19 cellular contexts compared by ENCODE assay signal in genomic region chrX:154505726-154506125, GRCh38. TPM values are rescaled to one million over a fixed set of nuclear protein-coding genes. Genes with fewer than 3 reads are reported as not detected.
DNase-seq lines count a peak whose midpoint lies in the region; ATAC-seq, FAIRE-seq and TF ChIP-seq lines count a peak whose summit lies in the region.
"Had no signal": no experiment of that assay in that cellular context is flagged by ENCODE, and none has a peak within 500 bp of the region (broad histone marks: within the 10 kb centered on the region; RNA-seq: fewer than 3 reads in every experiment).

No MANE protein-coding gene starts in this region.

- H3K4me1 ChIP-seq in astrocyte (ENCODE audit: insufficient read depth, low read length) = peaks cover 7% of the 10 kb centered on the region

- H3K9me3 ChIP-seq in astrocyte (ENCODE audit: insufficient read depth, low read depth, low read length) = no peaks in the 10 kb centered on the region

- peak overlapping the region; percentile 18 for H3K27ac Mint-ChIP-seq in astrocyte (ENCODE audit: unreplicated experiment)
- H3K27ac Mint-ChIP-seq: activated B cell treated with CpG ODN at 0.5 μM for 24 hours; activated CD8-positive, alpha-beta memory T cell treated with anti-CD3 and anti-CD28 coated beads, Interleukin-2, amount 10 ng/mL, durations not matched to agents 7 days and 5 days; naive thymus-derived CD4-positive, alpha-beta T cell had no signal

- ATAC-seq in HG03439 (IDR thresholded peaks at IDR 0.05; ENCODE audit: unreplicated experiment) = no peak
- ATAC-seq: activated CD8-positive, alpha-beta memory T cell treated with anti-CD3 and anti-CD28 coated beads, Interleukin-2, amount 10 ng/mL, durations not matched to agents 7 days and 5 days; left lobe of liver; naive thymus-derived CD4-positive, alpha-beta T cell had no signal

- H4K20me1 ChIP-seq in astrocyte (ENCODE audit: insufficient read depth, low read length) = no peaks in the 10 kb centered on the region

- DNase-seq in AG08396 (ENCODE audit: low spot score) = peak; percentile 29
- peak; percentile 81 for DNase-seq in HPDE6-E6E7 (ENCODE audit: extremely low spot score)
- peak; percentile 19 for DNase-seq in astrocyte (ENCODE audit: low read depth)
- peak; percentile 62 to 79 for DNase-seq in foreskin fibroblast
- DNase-seq in NCI-H146 treated with DMSO at 0.1 percent for 48 hours (lab: John Stamatoyannopoulos, UW; ENCODE audit: unreplicated experiment) = no peak
- no peak for DNase-seq in medulla oblongata (ENCODE audit: extremely low spot score)
- DNase-seq in NOMO-1 treated with dmso at 0.1 percent for 144 hours (lab: John Stamatoyannopoulos, UW; ENCODE audit: unreplicated experiment) = no peak
- DNase-seq: activated B cell treated with CpG ODN at 0.5 μM for 24 hours; activated CD8-positive, alpha-beta memory T cell treated with anti-CD3 and anti-CD28 coated beads, Interleukin-2, amount 10 ng/mL, durations not matched to agents 7 days and 5 days; central memory CD4-positive, alpha-beta T cell; hippocampal formation; naive thymus-derived CD4-positive, alpha-beta T cell; NCI-H1092; NCI-H345; stimulated activated CD4-positive, alpha-beta T cell treated with anti-CD3 and anti-CD28 coated beads, Interleukin-12 subunit alpha, Interleukin-12 subunit beta, amount 100 ng/mL, for 4 hours; SW 1271 had no signal

- no peaks in the 10 kb centered on the region for H3K27me3 Mint-ChIP-seq in astrocyte (ENCODE audit: low read depth, unreplicated experiment)
- H3K27me3 Mint-ChIP-seq: activated B cell treated with CpG ODN at 0.5 μM for 24 hours; activated CD8-positive, alpha-beta memory T cell treated with anti-CD3 and anti-CD28 coated beads, Interleukin-2, amount 10 ng/mL, durations not matched to agents 7 days and 5 days; naive thymus-derived CD4-positive, alpha-beta T cell had no signal

- H3K4me3 ChIP-seq in astrocyte (ENCODE audit: insufficient read depth, low read depth, low read length) = no peak overlapping the region
- H3K4me3 ChIP-seq in foreskin fibroblast (ENCODE audit: low read depth in 1 of 2, low read length in 2 of 2) = no peak overlapping the region

- H3K9ac ChIP-seq in astrocyte (ENCODE audit: low read length) = no peak overlapping the region

- peaks cover 4% of the 10 kb centered on the region for H3K36me3 Mint-ChIP-seq in astrocyte (ENCODE audit: low read depth, unreplicated experiment)

- H2AFZ ChIP-seq in astrocyte (ENCODE audit: low read depth, low read length) = no peak overlapping the region

- H3K9me3 Mint-ChIP-seq in astrocyte (ENCODE audit: unreplicated experiment) = no peaks in the 10 kb centered on the region

- H3K27me3 ChIP-seq in astrocyte (ENCODE audit: insufficient read depth, low read length) = no peaks in the 10 kb centered on the region

- H3K27ac ChIP-seq in astrocyte (ENCODE audit: low read depth, low read length) = peak overlapping the region; percentile 33

- no peaks in the 10 kb centered on the region for H3K79me2 ChIP-seq in astrocyte (ENCODE audit: insufficient read depth, low read length)

- peaks cover 10% of the 10 kb centered on the region for H3K4me1 Mint-ChIP-seq in astrocyte (ENCODE audit: low read depth, unreplicated experiment)
- H3K4me1 Mint-ChIP-seq: activated B cell treated with CpG ODN at 0.5 μM for 24 hours had no signal

- TF ChIP-seq CTCF in astrocyte (IDR thresholded peaks at IDR 0.05; ENCODE audit: insufficient read depth, low read depth, low read length) = no peak
- TF ChIP-seq CTCF in foreskin fibroblast (IDR thresholded peaks at IDR 0.05; ENCODE audit: low read depth, low read length) = no peak

- FAIRE-seq in astrocyte (lab: Jason Lieb, UNC) = no peak
- FAIRE-seq: endometrium had no signal

- no peak overlapping the region for H3K4me3 Mint-ChIP-seq in astrocyte (ENCODE audit: unreplicated experiment)
- H3K4me3 Mint-ChIP-seq: activated B cell treated with CpG ODN at 0.5 μM for 24 hours; activated CD8-positive, alpha-beta memory T cell treated with anti-CD3 and anti-CD28 coated beads, Interleukin-2, amount 10 ng/mL, durations not matched to agents 7 days and 5 days; naive thymus-derived CD4-positive, alpha-beta T cell had no signal

- no peak overlapping the region for H3K4me2 ChIP-seq in astrocyte (ENCODE audit: low read length)

- H3K36me3 ChIP-seq in astrocyte (ENCODE audit: insufficient read depth, low read length) = no peaks in the 10 kb centered on the region

RNA-seq across cellular contexts. Expression of gene FAM3A, which starts 10.3 kb away (rescaled TPM):
- total RNA-seq in astrocyte = 20.9 and 26.1 TPM in 2 replicates

RNA-seq across cellular contexts. Expression of gene SLC10A3, which starts 15.3 kb away (rescaled TPM):
- total RNA-seq in astrocyte = 24.4 and 27.3 TPM in 2 replicates

RNA-seq across cellular contexts. Expression of gene UBL4A, which starts 19.3 kb away (rescaled TPM):
- 25.8 and 26.2 TPM in 2 replicates for total RNA-seq in astrocyte

RNA-seq across cellular contexts. Expression of gene LAGE3, which starts 26.6 kb away (rescaled TPM):
- total RNA-seq in astrocyte = 20.0 and 20.1 TPM in 2 replicates

RNA-seq across cellular contexts. Expression of gene G6PD, which starts 40.9 kb away (rescaled TPM):
- total RNA-seq in astrocyte = 54.1 and 62.8 TPM in 2 replicates

Comparison
In these comparisons a context has a peak if more than half of its experiments do, and no peak if none do; other contexts are left out.
1. DNase-seq: peak in AG08396 (single experiment), HPDE6-E6E7 (single experiment), astrocyte (single experiment) and foreskin fibroblast (2 of 2); none in NCI-H146 treated with DMSO at 0.1 percent for 48 hours (single experiment), medulla oblongata (single experiment) and NOMO-1 treated with dmso at 0.1 percent for 144 hours (single experiment).